Comparison of ENCODE assay signal across 9 cellular contexts in the genomic region with DNA sequence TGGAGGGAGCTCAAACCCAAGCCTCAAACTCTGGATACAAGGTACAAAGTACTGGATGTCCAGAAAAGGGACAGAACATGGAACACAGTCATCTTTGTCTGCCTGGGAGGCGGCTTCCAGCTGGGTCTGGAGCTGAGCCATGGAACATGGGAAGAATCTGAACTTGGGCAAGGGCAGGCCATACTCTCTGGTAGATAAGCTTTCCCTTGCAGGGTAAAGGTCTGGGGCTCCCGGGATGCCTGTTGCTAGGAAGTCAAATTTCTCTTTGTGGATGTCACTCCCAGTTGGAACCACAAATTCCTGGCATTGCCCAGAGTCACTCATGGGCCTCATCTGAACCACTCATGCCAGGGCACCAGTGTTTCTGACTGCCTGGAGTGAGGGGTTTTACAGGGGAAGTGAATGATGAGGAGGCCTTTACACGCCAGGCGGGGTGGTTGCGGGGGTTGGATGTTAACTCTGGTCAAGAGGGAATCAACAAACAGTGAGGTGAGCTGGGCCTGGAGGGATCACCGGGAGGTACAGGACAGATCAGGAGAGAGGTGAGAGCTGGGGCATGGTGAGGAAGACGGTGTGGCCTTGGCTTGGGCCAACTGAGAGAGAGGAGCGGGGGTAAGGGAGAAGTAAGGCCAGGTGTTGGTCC. TPM values are rescaled to one million over a fixed set of nuclear protein-coding genes. Genes with fewer than 3 reads are reported as not detected.
DNase-seq lines count a peak whose midpoint lies in the region; FAIRE-seq and TF ChIP-seq lines count a peak whose summit lies in the region.
"Had no signal": no experiment of that assay in that cellular context is flagged by ENCODE, and none has a peak within 500 bp of the region (broad histone marks: within the 10 kb centered on the region; RNA-seq: fewer than 3 reads in every experiment).

No MANE protein-coding gene starts in this region.

- H3K36me3 Mint-ChIP-seq in nephron progenitor cell (ENCODE audit: low read depth), result peaks cover 38% of the 10 kb centered on the region

- WGBS in hepatocyte (ENCODE audit: low lambda C conversion rate, missing lambda C conversion rate), result 83% methylated on average over 8 of the region's 8 CpGs
- WGBS in small intestine, 3 donors, result 50 to 77% (median 69%) methylated on average over 8 of the region's 8 CpGs

- peak overlapping the region; percentile 57 to 99 for H3K27ac ChIP-seq in ascending aorta
- peak overlapping the region; percentile 98 for H3K27ac ChIP-seq in hepatocyte
- peak overlapping the region; percentile 76 to 77 for H3K27ac ChIP-seq in small intestine (ENCODE audit: low read depth in 1 of 2, low read length in 1 of 2)

- peaks cover 10 to 30% of the 10 kb centered on the region in 2 donors for H3K4me1 ChIP-seq in ascending aorta
- peaks cover 21% of the 10 kb centered on the region for H3K4me1 ChIP-seq in hepatocyte (ENCODE audit: insufficient read depth)
- H3K4me1 ChIP-seq in small intestine (ENCODE audit: control insufficient read depth in 2 of 2, insufficient read depth in 1 of 2, low read depth in 1 of 2, low read length in 1 of 2), result peaks cover 0 to 3% of the 10 kb centered on the region in 2 donors
- no peaks in the 10 kb centered on the region for H3K4me1 ChIP-seq in HAP-1

- H3K9me3 ChIP-seq in ascending aorta, result no peaks in the 10 kb centered on the region
- no peaks in the 10 kb centered on the region for H3K9me3 ChIP-seq in hepatocyte (ENCODE audit: low read depth)
- no peaks in the 10 kb centered on the region for H3K9me3 ChIP-seq in small intestine (ENCODE audit: control insufficient read depth, low read depth)
- H3K9me3 ChIP-seq in HAP-1, result no peaks in the 10 kb centered on the region

- H3K36me3 ChIP-seq in ascending aorta, result peaks cover 11 to 28% of the 10 kb centered on the region in 2 donors
- no peaks in the 10 kb centered on the region for H3K36me3 ChIP-seq in hepatocyte (replicated peaks; ENCODE audit: insufficient read depth, low read depth)
- H3K36me3 ChIP-seq in small intestine (ENCODE audit: control insufficient read depth in 2 of 2, insufficient read depth in 2 of 2, low read length in 2 of 2), result peaks cover 0 to 7% of the 10 kb centered on the region in 2 donors
- H3K36me3 ChIP-seq in HAP-1 (replicated peaks), result peaks cover 34% of the 10 kb centered on the region

- DNase-seq in GM10248 (ENCODE audit: extremely low spot score) (peak; percentile 3), ascending aorta (ENCODE audit: low spot score in 2 of 2) (peak in 1 of 2 donors; percentile 77), hepatocyte (ENCODE audit: low spot score) (peak; percentile 75), small intestine (peak; percentile 98), SKM-1 treated with dmso at 0.1 percent for 144 hours (lab: John Stamatoyannopoulos, UW; ENCODE audit: unreplicated experiment) (no peak), activated T-cell treated with anti-CD3 and anti-CD28 coated beads for 4 hours (no peak), HAP-1 (ENCODE audit: low spot score in 2 of 2) (no peak), nephron progenitor cell (no peak)

- H3K4me1 Mint-ChIP-seq in nephron progenitor cell, result peaks cover 18% of the 10 kb centered on the region

- no peaks in the 10 kb centered on the region for H3K9me2 ChIP-seq in hepatocyte (replicated peaks; ENCODE audit: insufficient read depth)

- H3K4me3 ChIP-seq in ascending aorta, result no peak overlapping the region
- no peak overlapping the region for H3K4me3 ChIP-seq in hepatocyte
- H3K4me3 ChIP-seq in small intestine (ENCODE audit: low read depth in 1 of 2, low read length in 2 of 2), result no peak overlapping the region
- H3K4me3 ChIP-seq in HAP-1, result no peak overlapping the region

- no peak for FAIRE-seq in small intestine (lab: Jason Lieb, UNC)
- FAIRE-seq: colon had no signal

- H3K4me2 ChIP-seq in hepatocyte, result peak overlapping the region; percentile 4

- in situ Hi-C loops in HAP-1 (cut with MboI; ENCODE audit: low sequenced_read_pairs), result no loop called here

- H3K79me2 ChIP-seq in hepatocyte, result peaks cover 26% of the 10 kb centered on the region

- H4K20me1 ChIP-seq in hepatocyte (ENCODE audit: insufficient read depth, poor library complexity, severe bottlenecking), result peaks cover 28% of the 10 kb centered on the region

- H3K27me3 Mint-ChIP-seq in nephron progenitor cell (ENCODE audit: low read depth, poor library complexity), result peaks cover 20% of the 10 kb centered on the region

- H3K27me3 ChIP-seq in ascending aorta, result no peaks in the 10 kb centered on the region
- H3K27me3 ChIP-seq in hepatocyte, result no peaks in the 10 kb centered on the region
- no peaks in the 10 kb centered on the region for H3K27me3 ChIP-seq in small intestine (ENCODE audit: control insufficient read depth in 2 of 2, insufficient read depth in 2 of 2, low read length in 2 of 2)
- H3K27me3 ChIP-seq in HAP-1 (ENCODE audit: low read depth), result no peaks in the 10 kb centered on the region

- intact Hi-C loops in ascending aorta (cut with DNase I), result no loop called here

- POLR2A ChIA-PET in GM10248 (lab: Yijun Ruan, JAX), result interaction anchor here (2.0 kb wide), 1 partner anchor 10 kb away, joined by 6 read pairs; no protein-coding TSS in a partner anchor

- no peaks in the 10 kb centered on the region for H3K9me3 Mint-ChIP-seq in nephron progenitor cell

- CTCF ChIA-PET in GM10248 (lab: Yijun Ruan, JAX), result interaction anchor here (1.0 to 5.1 kb wide), 8 partner anchors 9 to 120 kb away, joined by 3 to 39 read pairs (median 5); partner anchors contain the start of gene BEST1

- H3K4me3 Mint-ChIP-seq in nephron progenitor cell, result no peak overlapping the region

- H3K27ac Mint-ChIP-seq in nephron progenitor cell, result no peak overlapping the region

- no peak overlapping the region for H2AFZ ChIP-seq in hepatocyte

- TF ChIP-seq CTCF in GM10248 (IDR thresholded peaks at IDR 0.05; ENCODE audit: control extremely low read depth, extremely low read depth, low read depth, missing control alignments) (no peak), ascending aorta (IDR thresholded peaks at IDR 0.05) (no peak), hepatocyte (IDR thresholded peaks at IDR 0.05; ENCODE audit: poor library complexity) (no peak), nephron progenitor cell (IDR thresholded peaks at IDR 0.05) (no peak)

RNA-seq across cellular contexts. Expression of gene FTH1, which starts 5.7 kb away (rescaled TPM):
- 2,353 TPM for total RNA-seq in ascending aorta
- 1,071 and 1,519 TPM in 2 replicates for total RNA-seq in hepatocyte
- 8,379 and 8,694 TPM in 2 replicates for polyA plus RNA-seq in hepatocyte
- 1,000 to 10,000 TPM; 3,413 to 10,000 (median 8,961) TPM for polyA plus RNA-seq in small intestine

RNA-seq across cellular contexts. Expression of gene BEST1, which starts 11.5 kb away (rescaled TPM):
- 30.9 TPM for total RNA-seq in ascending aorta
- total RNA-seq in hepatocyte, result 3.5 and 4.7 TPM in 2 replicates
- 5.7 and 6.9 TPM in 2 replicates for polyA plus RNA-seq in hepatocyte
- 1 to 10 TPM; 2.7 to 4.7 (median 4.3) TPM for polyA plus RNA-seq in small intestine

RNA-seq across cellular contexts. Expression of gene RAB3IL1, which starts 44.3 kb away (rescaled TPM):
- total RNA-seq in ascending aorta (23.2 TPM), hepatocyte (9.1 and 10.8 TPM in 2 replicates)
- polyA plus RNA-seq in hepatocyte (15.4 and 18.6 TPM in 2 replicates), small intestine (1 to 10 TPM in 2 of 3 donors, under 1 TPM in 1; 0.45 to 9.5 (median 4.9) TPM)

Comparison
In these comparisons a context has a peak if more than half of its experiments do, and no peak if none do; other contexts are left out.
1. DNase-seq: peak in GM10248 (single experiment), hepatocyte (single experiment) and small intestine (single experiment); none in SKM-1 treated with dmso at 0.1 percent for 144 hours (single experiment), activated T-cell treated with anti-CD3 and anti-CD28 coated beads for 4 hours (single experiment), HAP-1 (0 of 2) and nephron progenitor cell (single experiment).
2. Peak in every context shown above with its lines, with median percentiles within 50 percentile points of each other: H3K27ac ChIP-seq.